18 cellular contexts compared by ENCODE assay signal in the genomic region with DNA sequence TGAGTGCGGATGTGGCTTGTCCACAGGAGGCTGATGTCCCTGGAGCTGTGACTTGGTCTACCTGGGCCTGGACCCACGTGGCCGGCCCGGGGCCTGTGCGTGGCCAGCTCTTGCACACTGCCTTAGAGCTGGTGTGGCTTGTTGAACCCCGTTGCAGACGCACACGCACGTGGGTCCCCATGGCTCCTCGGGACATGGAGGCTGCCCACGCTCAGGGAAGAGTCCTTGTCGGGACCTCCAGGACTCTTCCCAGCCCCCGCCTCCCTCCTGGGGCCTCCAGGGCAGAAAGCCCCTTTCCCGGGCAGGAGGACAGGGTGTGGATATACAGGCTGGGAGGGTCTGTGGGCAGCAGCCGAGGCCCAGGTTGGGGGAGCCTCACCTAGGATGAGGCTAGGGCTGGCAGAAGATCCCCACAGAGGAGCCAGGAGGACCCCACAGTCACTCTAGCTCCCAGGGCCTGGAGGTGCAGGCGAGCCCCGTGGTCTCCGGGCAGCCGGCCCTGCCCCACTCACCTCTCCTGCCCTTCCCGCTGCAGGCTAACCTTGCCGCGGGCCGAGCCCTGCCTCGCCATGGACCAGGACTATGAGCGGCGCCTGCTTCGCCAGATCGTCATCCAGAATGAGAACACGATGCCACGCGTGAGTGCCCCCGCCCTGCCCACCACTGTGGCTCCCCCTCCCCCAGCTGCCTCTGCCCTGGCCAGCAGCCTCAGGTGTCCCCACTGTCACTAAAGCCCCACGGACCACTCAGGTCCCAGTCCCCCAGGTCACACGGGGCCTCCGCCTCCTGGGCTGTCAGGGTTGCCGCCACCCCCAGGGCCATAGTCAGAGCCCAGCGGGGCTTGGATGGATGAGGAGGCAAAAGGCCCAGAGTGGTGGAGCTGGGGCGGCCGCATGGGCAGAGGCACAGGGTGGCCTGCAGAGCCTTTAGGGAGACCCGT. TPM values are rescaled to one million over a fixed set of nuclear protein-coding genes. Genes with fewer than 3 reads are reported as not detected.
A peak's percentile ranks its signal among the peaks of the same experiment; 100 is the strongest.
DNase-seq lines count a peak whose midpoint lies in the region; ATAC-seq lines count a peak whose summit lies in the region.
"Had no signal": no experiment of that assay in that cellular context is flagged by ENCODE, and none has a peak within 500 bp of the region (broad histone marks: within the 10 kb centered on the region; RNA-seq: fewer than 3 reads in every experiment).

No MANE protein-coding gene starts in this region.

- peak overlapping the region; percentile 60 for H2BK5ac ChIP-seq in neuronal stem cell (ENCODE audit: low read length)

- H2BK15ac ChIP-seq in neuronal stem cell (ENCODE audit: low read length), result no peak overlapping the region

- H3K4me3 ChIP-seq in neuronal stem cell (ENCODE audit: low read length in 2 of 2), result no peak overlapping the region
- H3K4me3 ChIP-seq: BLaER1, HAP-1 had no signal

- peaks cover 36 to 91% of the 10 kb centered on the region in 2 donors for H3K36me3 ChIP-seq in neuronal stem cell (replicated peaks in 1 of 2; ENCODE audit: control insufficient read depth in 2 of 2, insufficient read depth in 2 of 2, low read length in 2 of 2)

- H3K23ac ChIP-seq in neuronal stem cell (ENCODE audit: low read depth, low read length, poor library complexity), result peak overlapping the region; percentile 73

- WGBS in neuronal stem cell (ENCODE audit: extremely low coverage in 2 of 2, insufficient read length in 2 of 2, insufficient replicate concordance in 1 of 2), 2 donors, result no CpG with 5 or more reads among the region's 40 CpGs

- peak overlapping the region; percentile 71 for H3K14ac ChIP-seq in neuronal stem cell (ENCODE audit: low read length)

- CTCF ChIA-PET in activated naive CD4-positive, alpha-beta T cell treated with anti-CD3 and anti-CD28 coated beads for 36 hours (lab: Charles Lee), result no interaction called here
- CTCF ChIA-PET in activated naive CD4-positive, alpha-beta T cell treated with anti-CD3 and anti-CD28 coated beads, Interleukin-2, amount 10 ng/mL, durations not matched to agents 7 days and 5 days (lab: Charles Lee), result interaction anchor here (1.0 kb wide), 1 partner anchor 22 kb away, joined by 3 read pairs; no protein-coding TSS in a partner anchor

- H3K18ac ChIP-seq in neuronal stem cell (ENCODE audit: low read length), result no peak overlapping the region

- no peak overlapping the region for H2BK12ac ChIP-seq in neuronal stem cell (ENCODE audit: low read length)

- H2BK120ac ChIP-seq in neuronal stem cell (ENCODE audit: low read depth, low read length), result no peak overlapping the region

- H2AK5ac ChIP-seq in neuronal stem cell (ENCODE audit: low read depth, low read length), result no peak overlapping the region

- peak overlapping the region; percentile 60 for H3K9ac ChIP-seq in neuronal stem cell (ENCODE audit: low read depth, low read length, poor library complexity)
- H3K9ac ChIP-seq: BLaER1 had no signal

- H4K91ac ChIP-seq in neuronal stem cell (ENCODE audit: low read depth, low read length, poor library complexity), result no peak overlapping the region

- ATAC-seq in central memory CD8-positive, alpha-beta T cell (replicated peaks; ENCODE audit: extremely low read depth, poor library complexity, severe bottlenecking), result no peak
- ATAC-seq in HG03342 (IDR thresholded peaks at IDR 0.05; ENCODE audit: unreplicated experiment) (no peak), HG02759 (IDR thresholded peaks at IDR 0.05; ENCODE audit: unreplicated experiment) (no peak)

- no peak overlapping the region for H3K4ac ChIP-seq in neuronal stem cell (ENCODE audit: low read length)

- DNase-seq in activated naive CD4-positive, alpha-beta T cell treated with anti-CD3 and anti-CD28 coated beads for 36 hours, result no peak
- no peak for DNase-seq in activated naive CD4-positive, alpha-beta T cell treated with anti-CD3 and anti-CD28 coated beads, Interleukin-2, amount 10 ng/mL, durations not matched to agents 7 days and 5 days
- no peak for DNase-seq in central memory CD8-positive, alpha-beta T cell (ENCODE audit: low spot score in 2 of 2)
- no peak for DNase-seq in neuronal stem cell (ENCODE audit: low spot score)
- DNase-seq in SHP77 (lab: John Stamatoyannopoulos, UW), result no peak
- no peak for DNase-seq in Kasumi-1 (lab: John Stamatoyannopoulos, UW)
- DNase-seq: Caco-2; CD8-positive, alpha-beta memory T cell; GF-D8; GOT3; HFFc6 had no signal

- H2AFZ ChIP-seq in neuronal stem cell (ENCODE audit: low read length), result no peak overlapping the region

- H3K27ac Mint-ChIP-seq in activated naive CD4-positive, alpha-beta T cell treated with anti-CD3 and anti-CD28 coated beads for 36 hours, result peak overlapping the region; percentile 65
- H3K27ac Mint-ChIP-seq in activated naive CD4-positive, alpha-beta T cell treated with anti-CD3 and anti-CD28 coated beads, Interleukin-2, amount 10 ng/mL, durations not matched to agents 7 days and 5 days, result no peak overlapping the region
- peak overlapping the region; percentile 59 for H3K27ac Mint-ChIP-seq in central memory CD8-positive, alpha-beta T cell (ENCODE audit: low read depth)
- H3K27ac Mint-ChIP-seq: HFFc6 had no signal

- H3K4me1 Mint-ChIP-seq in activated naive CD4-positive, alpha-beta T cell treated with anti-CD3 and anti-CD28 coated beads for 36 hours (ENCODE audit: low read depth), result peaks cover 13% of the 10 kb centered on the region
- H3K4me1 Mint-ChIP-seq in activated naive CD4-positive, alpha-beta T cell treated with anti-CD3 and anti-CD28 coated beads, Interleukin-2, amount 10 ng/mL, durations not matched to agents 7 days and 5 days, result peaks cover 6% of the 10 kb centered on the region
- peaks cover 6% of the 10 kb centered on the region for H3K4me1 Mint-ChIP-seq in central memory CD8-positive, alpha-beta T cell

- no peak overlapping the region for H3K4me3 Mint-ChIP-seq in activated naive CD4-positive, alpha-beta T cell treated with anti-CD3 and anti-CD28 coated beads for 36 hours
- H3K4me3 Mint-ChIP-seq in activated naive CD4-positive, alpha-beta T cell treated with anti-CD3 and anti-CD28 coated beads, Interleukin-2, amount 10 ng/mL, durations not matched to agents 7 days and 5 days, result no peak overlapping the region
- no peak overlapping the region for H3K4me3 Mint-ChIP-seq in central memory CD8-positive, alpha-beta T cell
- H3K4me3 Mint-ChIP-seq: CD8-positive, alpha-beta memory T cell; HFFc6 had no signal

- no peaks in the 10 kb centered on the region for H3K4me1 ChIP-seq in neuronal stem cell (ENCODE audit: control insufficient read depth in 2 of 2, insufficient read depth in 1 of 2, low read depth in 1 of 2, low read length in 2 of 2)
- H3K4me1 ChIP-seq: Caco-2, HAP-1 had no signal

- H3K4me2 ChIP-seq in neuronal stem cell (ENCODE audit: insufficient read depth, low read length, poor library complexity, severe bottlenecking), result no peak overlapping the region
- H3K4me2 ChIP-seq: BLaER1 had no signal

- H3K27ac ChIP-seq in neuronal stem cell (replicated peaks; ENCODE audit: low read length), result no peak overlapping the region
- H3K27ac ChIP-seq: 22Rv1, BLaER1 had no signal

- no peaks in the 10 kb centered on the region for H3K27me3 Mint-ChIP-seq in activated naive CD4-positive, alpha-beta T cell treated with anti-CD3 and anti-CD28 coated beads for 36 hours (ENCODE audit: low read depth)
- H3K27me3 Mint-ChIP-seq in activated naive CD4-positive, alpha-beta T cell treated with anti-CD3 and anti-CD28 coated beads, Interleukin-2, amount 10 ng/mL, durations not matched to agents 7 days and 5 days, result no peaks in the 10 kb centered on the region
- H3K27me3 Mint-ChIP-seq in central memory CD8-positive, alpha-beta T cell, result no peaks in the 10 kb centered on the region
- H3K27me3 Mint-ChIP-seq: CD8-positive, alpha-beta memory T cell had no signal

- H3K9me3 ChIP-seq in neuronal stem cell (replicated peaks in 1 of 2; ENCODE audit: control insufficient read depth in 2 of 2, insufficient read depth in 1 of 2, low read depth in 1 of 2, low read length in 2 of 2), result no peaks in the 10 kb centered on the region
- H3K9me3 ChIP-seq: BLaER1, Caco-2, HAP-1 had no signal

- peaks cover 0 to 2% (median 0%) of the 10 kb centered on the region in 3 experiments for H3K27me3 ChIP-seq in neuronal stem cell (ENCODE audit: control insufficient read depth in 3 of 3, insufficient read depth in 3 of 3, low read depth in 1 of 3, low read length in 3 of 3)
- H3K27me3 ChIP-seq: BLaER1 had no signal

- intact Hi-C loops in activated naive CD4-positive, alpha-beta T cell treated with anti-CD3 and anti-CD28 coated beads for 36 hours (cut with micrococcal nuclease), result no loop called here

- H3K79me1 ChIP-seq in neuronal stem cell (ENCODE audit: low read depth, low read length), result peaks cover 39% of the 10 kb centered on the region

- H3K9me3 Mint-ChIP-seq in activated naive CD4-positive, alpha-beta T cell treated with anti-CD3 and anti-CD28 coated beads for 36 hours, result no peaks in the 10 kb centered on the region
- no peaks in the 10 kb centered on the region for H3K9me3 Mint-ChIP-seq in activated naive CD4-positive, alpha-beta T cell treated with anti-CD3 and anti-CD28 coated beads, Interleukin-2, amount 10 ng/mL, durations not matched to agents 7 days and 5 days
- no peaks in the 10 kb centered on the region for H3K9me3 Mint-ChIP-seq in central memory CD8-positive, alpha-beta T cell
- H3K9me3 Mint-ChIP-seq: CD8-positive, alpha-beta memory T cell; HFFc6 had no signal

- peaks cover 12% of the 10 kb centered on the region for H3K36me3 Mint-ChIP-seq in activated naive CD4-positive, alpha-beta T cell treated with anti-CD3 and anti-CD28 coated beads for 36 hours (ENCODE audit: low read depth)
- peaks cover 25% of the 10 kb centered on the region for H3K36me3 Mint-ChIP-seq in activated naive CD4-positive, alpha-beta T cell treated with anti-CD3 and anti-CD28 coated beads, Interleukin-2, amount 10 ng/mL, durations not matched to agents 7 days and 5 days
- H3K36me3 Mint-ChIP-seq in central memory CD8-positive, alpha-beta T cell (ENCODE audit: insufficient read depth), result peaks cover 31% of the 10 kb centered on the region

- H4K8ac ChIP-seq in neuronal stem cell (ENCODE audit: low read depth, low read length), result no peak overlapping the region

RNA-seq across cellular contexts. Expression of gene TEKTIP1, which starts 16.3 kb away (rescaled TPM):
- total RNA-seq in activated naive CD4-positive, alpha-beta T cell treated with anti-CD3 and anti-CD28 coated beads for 36 hours, result 1 to 10 TPM; 2.1 to 2.5 TPM
- 0.07 TPM for polyA plus RNA-seq in neuronal stem cell (2013, experiment 1 of 2)
- polyA plus RNA-seq in neuronal stem cell (2013, experiment 2 of 2), result 0.07 TPM
- total RNA-seq: HT1080 had no signal

RNA-seq across cellular contexts. Expression of gene FZR1, which starts 16.6 kb away (rescaled TPM):
- total RNA-seq in activated naive CD4-positive, alpha-beta T cell treated with anti-CD3 and anti-CD28 coated beads for 36 hours, result 10 to 100 TPM; 40.3 to 46.3 TPM
- polyA plus RNA-seq in neuronal stem cell (2013, experiment 1 of 2), result 41.4 TPM
- 37.0 TPM for polyA plus RNA-seq in neuronal stem cell (2013, experiment 2 of 2)

RNA-seq across cellular contexts. Expression of gene DOHH, which starts 22.2 kb away (rescaled TPM):
- 10 to 100 TPM; 13.3 to 14.0 TPM for total RNA-seq in activated naive CD4-positive, alpha-beta T cell treated with anti-CD3 and anti-CD28 coated beads for 36 hours
- polyA plus RNA-seq in neuronal stem cell (2013, experiment 1 of 2), result 3.9 TPM
- 3.7 TPM for polyA plus RNA-seq in neuronal stem cell (2013, experiment 2 of 2)

RNA-seq across cellular contexts. Expression of gene MFSD12, which starts 34.7 kb away (rescaled TPM):
- 10 to 100 TPM; 31.3 to 34.0 TPM for total RNA-seq in activated naive CD4-positive, alpha-beta T cell treated with anti-CD3 and anti-CD28 coated beads for 36 hours
- polyA plus RNA-seq in neuronal stem cell (2013, experiment 1 of 2), result 27.9 TPM
- polyA plus RNA-seq in neuronal stem cell (2013, experiment 2 of 2), result 25.3 TPM

RNA-seq across cellular contexts. Expression of gene SMIM44, which starts 39.5 kb away (rescaled TPM):
- total RNA-seq in activated naive CD4-positive, alpha-beta T cell treated with anti-CD3 and anti-CD28 coated beads for 36 hours, result not detected
- not detected for polyA plus RNA-seq in neuronal stem cell (2013, experiment 1 of 2)
- polyA plus RNA-seq in neuronal stem cell (2013, experiment 2 of 2), result not detected
- total RNA-seq: A673; Caco-2; CD8-positive, alpha-beta memory T cell; HFFc6; HT1080 had no signal
- polyA plus RNA-seq: CD8-positive, alpha-beta memory T cell had no signal
